In the genomic region with DNA sequence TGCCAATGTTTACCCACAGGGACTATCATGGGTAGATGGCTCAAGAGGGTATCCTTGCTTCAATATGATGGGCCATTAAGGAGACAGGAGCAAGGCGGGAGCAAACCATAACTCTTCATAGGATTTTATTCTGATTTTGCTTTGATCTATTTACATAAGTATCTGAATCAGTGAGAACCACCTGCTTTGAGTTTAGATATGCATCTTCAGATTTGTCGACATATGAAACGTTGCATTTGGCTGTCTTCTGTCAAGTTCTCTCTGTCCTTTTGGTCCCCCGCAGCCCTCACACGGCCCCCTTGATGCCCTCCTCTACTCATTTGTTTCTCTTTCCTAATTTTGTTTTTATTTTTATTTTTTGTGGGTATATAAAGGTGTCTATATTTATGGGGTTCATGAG, we compare ENCODE assay signal across 9 cellular contexts.
"Had no signal": no experiment of that assay in that cellular context is flagged by ENCODE, and none has a peak within 500 bp of the region (broad histone marks: within the 10 kb centered on the region; RNA-seq: fewer than 3 reads in every experiment).

No MANE protein-coding gene starts in this region.

- H3K9me3 Mint-ChIP-seq: GM23338, H9, HFFc6 had no signal

- H3K4me3 Mint-ChIP-seq: GM23338, H9, HFFc6 had no signal

- H3K27ac Mint-ChIP-seq: GM23338, H9, HFFc6 had no signal

- H3K4me1 ChIP-seq: HAP-1 had no signal

- DNase-seq: GM23248, GOT3, H7, H9, HCEC 1CT, HFFc6 had no signal

- ATAC-seq: GM23338, HCT116 had no signal

- H3K4me1 Mint-ChIP-seq: GM23338, H9 had no signal

- H2AFZ ChIP-seq: GM23248, GM23338 had no signal

- H3K9ac ChIP-seq: GM23248 had no signal

- H3K9me3 ChIP-seq: HAP-1 had no signal

- H3K4me3 ChIP-seq: GM23248, GM23338, HAP-1 had no signal

- H3K27ac ChIP-seq: GM23248 had no signal

- H3K4me2 ChIP-seq: GM23338 had no signal
